ENCODE assay signal across 29 cellular contexts in the genomic region with DNA sequence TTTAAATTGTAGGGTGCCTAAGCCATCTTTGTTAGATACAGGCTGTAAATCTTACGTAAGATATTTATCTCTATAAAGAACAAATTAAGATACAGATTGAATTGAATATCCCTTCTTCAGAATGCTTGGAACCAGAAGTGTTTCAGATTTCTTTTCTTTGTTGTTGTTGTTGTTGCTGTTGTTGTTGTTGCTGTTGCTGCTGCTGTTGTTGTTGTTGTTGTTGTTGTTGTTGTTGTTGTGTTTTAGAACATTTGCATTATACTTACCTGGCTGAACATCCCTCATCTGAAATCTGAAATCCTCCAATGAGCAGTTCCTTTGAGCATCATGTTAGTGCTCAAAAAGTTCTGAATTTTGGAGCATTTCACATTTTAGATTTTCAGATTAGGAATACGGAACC.
"Had no signal": no experiment of that assay in that cellular context is flagged by ENCODE, and none has a peak within 500 bp of the region (broad histone marks: within the 10 kb centered on the region; RNA-seq: fewer than 3 reads in every experiment).

No MANE protein-coding gene starts in this region.

- H3K4me1 Mint-ChIP-seq: immature natural killer cell; naive thymus-derived CD4-positive, alpha-beta T cell; nephron had no signal

- ATAC-seq: left ventricle myocardium superior; lower lobe of right lung; mucosa of descending colon; naive thymus-derived CD4-positive, alpha-beta T cell; psoas muscle; right cardiac atrium had no signal

- H3K27ac ChIP-seq: coronary artery, esophagus squamous epithelium, lower lobe of right lung, psoas muscle, skin epidermis, testis, tibial artery had no signal

- H3K27ac Mint-ChIP-seq: immature natural killer cell, mesothelial cell of epicardium, nephron, type B pancreatic cell had no signal

- H3K27me3 ChIP-seq: esophagus squamous epithelium, testis, tibial artery had no signal

- H3K27me3 Mint-ChIP-seq: naive thymus-derived CD4-positive, alpha-beta T cell; type B pancreatic cell had no signal

- H3K9me3 Mint-ChIP-seq: immature natural killer cell; naive thymus-derived CD4-positive, alpha-beta T cell; nephron; type B pancreatic cell had no signal

- H3K9me3 ChIP-seq: esophagus squamous epithelium, lower lobe of right lung, mucosa of descending colon, psoas muscle, testis, tibial artery had no signal

- H3K4me3 Mint-ChIP-seq: immature natural killer cell; mesothelial cell of epicardium; naive thymus-derived CD4-positive, alpha-beta T cell; nephron; type B pancreatic cell had no signal

- H3K4me1 ChIP-seq: esophagus squamous epithelium, lower lobe of right lung, psoas muscle, testis had no signal

- H3K4me3 ChIP-seq: coronary artery, esophagus squamous epithelium, lower lobe of right lung, mucosa of descending colon, psoas muscle, skin epidermis, testis, tibial artery had no signal

- FAIRE-seq: endometrium, frontal cortex had no signal

- DNase-seq: dermis blood vessel endothelial cell; effector memory CD4-positive, alpha-beta T cell; erythroblast; esophagus squamous epithelium; hypothalamus; immature natural killer cell; islet precursor cell; left ventricle myocardium superior; lower lobe of right lung; mesenchymal stem cell; mucosa of descending colon; naive thymus-derived CD4-positive, alpha-beta T cell; nucleus accumbens; posterior cingulate gyrus; psoas muscle; right cardiac atrium; stimulated activated CD4-positive, alpha-beta T cell treated with anti-CD3 and anti-CD28 coated beads, Interleukin-15, amount 100 ng/mL, for 24 hours; stimulated activated CD4-positive, alpha-beta T cell treated with anti-CD3 and anti-CD28 coated beads, Interleukin-2, amount 100 ng/mL, for 48 hours; stimulated activated naive CD4-positive, alpha-beta T cell; substantia nigra; testis; tibial artery had no signal
